In genomic region chr1:32696041-32696440, GRCh38 we compare ENCODE assay signal across 30 cellular contexts. TPM values are rescaled to one million over a fixed set of nuclear protein-coding genes. Genes with fewer than 3 reads are reported as not detected.
DNase-seq lines count a peak whose midpoint lies in the region; ATAC-seq and TF ChIP-seq lines count a peak whose summit lies in the region.
"Had no signal": no experiment of that assay in that cellular context is flagged by ENCODE, and none has a peak within 500 bp of the region (broad histone marks: within the 10 kb centered on the region; RNA-seq: fewer than 3 reads in every experiment).

No MANE protein-coding gene starts in this region.

- peaks cover 44% of the 10 kb centered on the region for H4K20me1 ChIP-seq in osteoblast (ENCODE audit: insufficient read depth, low read length)
- H4K20me1 ChIP-seq: BLaER1 had no signal

- ATAC-seq in thoracic aorta (ENCODE audit: insufficient number of reproducible peaks, low FRiP score, low read depth) (no peak), GM18517 (IDR thresholded peaks at IDR 0.05; ENCODE audit: unreplicated experiment) (no peak), HG03378 (IDR thresholded peaks at IDR 0.05; ENCODE audit: unreplicated experiment) (no peak)
- ATAC-seq: activated CD4-positive, alpha-beta T cell treated with anti-CD3 and anti-CD28 coated beads for 36 hours; stimulated activated naive CD8-positive, alpha-beta T cell treated with anti-CD3 and anti-CD28 coated beads, Interleukin-15, Interleukin-2, amounts not matched to agents 100 U/mL and 50 U/mL, for 24 hours had no signal

- DNase-seq in NCI-H2171 (lab: John Stamatoyannopoulos, UW) (peak; percentile 39), chondrocyte (ENCODE audit: low spot score) (peak; percentile 36), osteoblast (ENCODE audit: insufficient read length, low spot score, missing footprints) (peak; percentile 56), thoracic aorta (ENCODE audit: low spot score) (no peak), testis (no peak)
- DNase-seq: activated CD4-positive, alpha-beta T cell treated with anti-CD3 and anti-CD28 coated beads for 36 hours; activated CD8-positive, alpha-beta memory T cell treated with anti-CD3 and anti-CD28 coated beads for 24 hours; activated T-cell treated with anti-CD3 and anti-CD28 coated beads for 4 hours; amniotic stem cell; cortex of kidney; DMS53; endodermal cell; foreskin melanocyte; H7; IMR-90; MV-4-11; NCI-H146; retina; SHP77 treated with DMSO at 0.1 percent for 48 hours; stimulated activated CD4-positive, alpha-beta T cell treated with anti-CD3 and anti-CD28 coated beads, Interleukin-1b, Interleukin-23, amount 100 ng/mL, for 48 hours; stimulated activated naive CD8-positive, alpha-beta T cell treated with anti-CD3 and anti-CD28 coated beads, Interleukin-15, Interleukin-2, amounts not matched to agents 100 U/mL and 50 U/mL, for 24 hours; transverse colon had no signal

- H3K4me1 ChIP-seq in osteoblast (ENCODE audit: insufficient read depth, low read length), result peaks cover 36% of the 10 kb centered on the region
- peaks cover 18 to 61% of the 10 kb centered on the region in 2 donors for H3K4me1 ChIP-seq in thoracic aorta (ENCODE audit: control insufficient read depth in 1 of 2, low read depth in 2 of 2)
- H3K4me1 ChIP-seq in testis, result peaks cover 18% of the 10 kb centered on the region

- no peak overlapping the region for H3K27ac Mint-ChIP-seq in chondrocyte (ENCODE audit: unreplicated experiment)
- H3K27ac Mint-ChIP-seq: activated CD4-positive, alpha-beta T cell treated with anti-CD3 and anti-CD28 coated beads for 36 hours; activated naive CD4-positive, alpha-beta T cell treated with anti-CD3 and anti-CD28 coated beads, Interleukin-2, amount 50 U/mL, for 24 hours; endodermal cell; nephron; T-helper 2 cell treated with Interferon-gamma antibody and Interleukin-4, amounts not matched to agents 5 μg/mL and 100 μg/mL, for 36 hours had no signal

- peaks cover 2% of the 10 kb centered on the region for H3K9me3 Mint-ChIP-seq in chondrocyte (ENCODE audit: low read depth)
- H3K9me3 Mint-ChIP-seq: activated naive CD4-positive, alpha-beta T cell treated with anti-CD3 and anti-CD28 coated beads, Interleukin-2, amount 50 U/mL, for 24 hours; nephron; T-helper 2 cell treated with Interferon-gamma antibody and Interleukin-4, amounts not matched to agents 5 μg/mL and 100 μg/mL, for 36 hours had no signal

- no peak overlapping the region for H2AFZ ChIP-seq in osteoblast (ENCODE audit: low read length)

- H3K9me3 ChIP-seq in osteoblast (ENCODE audit: low read depth, low read length), result no peaks in the 10 kb centered on the region
- H3K9me3 ChIP-seq in thoracic aorta, result no peaks in the 10 kb centered on the region
- H3K9me3 ChIP-seq in testis, result no peaks in the 10 kb centered on the region
- H3K9me3 ChIP-seq: BLaER1, transverse colon had no signal

- no peak for TF ChIP-seq POLR2A in testis (IDR thresholded peaks at IDR 0.05)

- intact Hi-C loops in testis (cut with DNase I; ENCODE audit: low total_unique reads), result no loop called here

- no peak overlapping the region for H3K4me3 Mint-ChIP-seq in chondrocyte (ENCODE audit: unreplicated experiment)
- H3K4me3 Mint-ChIP-seq: activated CD4-positive, alpha-beta T cell treated with anti-CD3 and anti-CD28 coated beads for 36 hours; activated naive CD4-positive, alpha-beta T cell treated with anti-CD3 and anti-CD28 coated beads, Interleukin-2, amount 50 U/mL, for 24 hours; endodermal cell; nephron; T-helper 2 cell treated with Interferon-gamma antibody and Interleukin-4, amounts not matched to agents 5 μg/mL and 100 μg/mL, for 36 hours had no signal

- no peak overlapping the region for H3K4me2 ChIP-seq in osteoblast (ENCODE audit: insufficient read depth, low read length)

- peaks cover 92% of the 10 kb centered on the region for H3K79me2 ChIP-seq in osteoblast (ENCODE audit: insufficient read depth, low read length)

- no peaks in the 10 kb centered on the region for H3K27me3 ChIP-seq in osteoblast (ENCODE audit: insufficient read depth, low read length)
- no peaks in the 10 kb centered on the region for H3K27me3 ChIP-seq in thoracic aorta (replicated peaks; ENCODE audit: insufficient read depth)
- H3K27me3 ChIP-seq in testis, result no peaks in the 10 kb centered on the region
- H3K27me3 ChIP-seq: transverse colon had no signal

- H3K4me3 ChIP-seq in osteoblast (ENCODE audit: insufficient read depth, low read length) (no peak overlapping the region), thoracic aorta (no peak overlapping the region), testis (no peak overlapping the region)
- H3K4me3 ChIP-seq: BLaER1, lung, skin epidermis, transverse colon had no signal

- H3K27ac ChIP-seq in osteoblast (ENCODE audit: low read depth, low read length), result peak overlapping the region; percentile 6
- peak overlapping the region; percentile 87 to 93 for H3K27ac ChIP-seq in thoracic aorta
- H3K27ac ChIP-seq in testis, result no peak overlapping the region

- peaks cover 48% of the 10 kb centered on the region for H3K4me1 Mint-ChIP-seq in chondrocyte (ENCODE audit: low read depth)
- H3K4me1 Mint-ChIP-seq: activated CD4-positive, alpha-beta T cell treated with anti-CD3 and anti-CD28 coated beads for 36 hours; activated naive CD4-positive, alpha-beta T cell treated with anti-CD3 and anti-CD28 coated beads, Interleukin-2, amount 50 U/mL, for 24 hours; endodermal cell had no signal

- WGBS in testis, 2 donors, result 93 to 95% methylated on average over 9 of the region's 9 CpGs

- no peaks in the 10 kb centered on the region for H3K27me3 Mint-ChIP-seq in chondrocyte (ENCODE audit: low read depth)

- H3K36me3 Mint-ChIP-seq in chondrocyte (ENCODE audit: low read depth), result peaks cover 29% of the 10 kb centered on the region

- TF ChIP-seq CTCF in chondrocyte (IDR thresholded peaks at IDR 0.05) (no peak), osteoblast (IDR thresholded peaks at IDR 0.05; ENCODE audit: extremely low read depth, low read depth, low read length) (no peak), thoracic aorta (IDR thresholded peaks at IDR 0.05) (no peak), testis (IDR thresholded peaks at IDR 0.05) (no peak)

- peaks cover 50% of the 10 kb centered on the region for H3K36me3 ChIP-seq in osteoblast (ENCODE audit: insufficient read depth, low read length)
- H3K36me3 ChIP-seq in thoracic aorta, result peaks cover 21% of the 10 kb centered on the region
- H3K36me3 ChIP-seq in testis (ENCODE audit: low read depth, missing control alignments), result no peaks in the 10 kb centered on the region
- H3K36me3 ChIP-seq: BLaER1, transverse colon had no signal

RNA-seq across cellular contexts. Expression of gene SYNC, which starts 6.5 kb away (rescaled TPM):
- total RNA-seq in chondrocyte (66.8 to 72.5 TPM (median 71.8 TPM) in 3 replicates), osteoblast (129 and 139 TPM in 2 replicates), thoracic aorta (100 to 1,000 TPM in 1 of 2 donors, 10 to 100 TPM in 1; 71.5 to 119 TPM), testis (10 to 100 TPM in 1 of 2 donors, 1 to 10 TPM in 1; 9.0 to 11.8 TPM)
- polyA plus RNA-seq in testis (ENCODE audit: insufficient read depth, low read depth, low replicate concordance), result 12.4 TPM
- total RNA-seq: activated CD4-positive, alpha-beta T cell treated with anti-CD3 and anti-CD28 coated beads for 36 hours had no signal

RNA-seq across cellular contexts. Expression of gene RBBP4, which starts 45.0 kb away (rescaled TPM):
- total RNA-seq in chondrocyte (155 to 194 TPM (median 156 TPM) in 3 replicates), osteoblast (111 and 112 TPM in 2 replicates), thoracic aorta (10 to 100 TPM; 66.9 to 80.8 TPM), testis (100 to 1,000 TPM; 289 to 296 TPM)
- polyA plus RNA-seq in testis (ENCODE audit: insufficient read depth, low read depth, low replicate concordance), result 344 TPM

RNA-seq across cellular contexts. Expression of gene ZBTB8OS, which starts 45.7 kb away (rescaled TPM):
- total RNA-seq in chondrocyte (30.0 to 41.1 TPM (median 36.7 TPM) in 3 replicates), osteoblast (27.1 and 37.3 TPM in 2 replicates), thoracic aorta (10 to 100 TPM; 29.8 to 48.2 TPM), testis (10 to 100 TPM; 37.2 to 43.4 TPM)
- 39.3 TPM for polyA plus RNA-seq in testis (ENCODE audit: insufficient read depth, low read depth, low replicate concordance)

Comparison
In these comparisons a context has a peak if more than half of its experiments do, and no peak if none do; other contexts are left out.
1. DNase-seq: peak in NCI-H2171 (single experiment), chondrocyte (single experiment) and osteoblast (single experiment); none in thoracic aorta (single experiment) and testis (single experiment).
2. H3K27ac ChIP-seq: peak in osteoblast (single experiment) and thoracic aorta (2 of 2); none in testis (0 of 2).